ENCODE assay signal across 15 cellular contexts in the genomic region with DNA sequence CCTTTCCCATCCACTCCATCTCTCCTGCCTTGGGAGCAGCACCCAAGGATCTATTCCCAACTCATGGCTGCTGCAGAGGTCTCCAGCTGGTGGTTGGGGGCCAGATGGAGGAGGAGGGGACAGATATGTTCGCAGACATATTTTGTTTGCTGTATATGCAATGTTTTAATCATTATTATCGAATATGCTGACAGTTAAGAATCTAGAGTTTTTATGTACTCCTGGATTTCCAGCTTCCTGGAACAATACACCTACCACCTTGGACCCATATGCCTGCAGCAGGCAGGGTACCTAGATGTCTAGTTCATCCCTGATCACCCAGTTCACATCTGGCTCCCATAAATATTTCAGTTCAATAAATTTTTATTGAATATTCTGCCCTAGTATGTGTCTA. TPM values are rescaled to one million over a fixed set of nuclear protein-coding genes. Genes with fewer than 3 reads are reported as not detected.
DNase-seq lines count a peak whose midpoint lies in the region; ATAC-seq and TF ChIP-seq lines count a peak whose summit lies in the region.
"Had no signal": no experiment of that assay in that cellular context is flagged by ENCODE, and none has a peak within 500 bp of the region (broad histone marks: within the 10 kb centered on the region; RNA-seq: fewer than 3 reads in every experiment).

No MANE protein-coding gene starts in this region.

- H3K4me1 Mint-ChIP-seq in activated T-cell treated with anti-CD3 and anti-CD28 coated beads, Interleukin-2, amount 50 U/mL, for 24 hours (ENCODE audit: low read depth) = peaks cover 59% of the 10 kb centered on the region
- H3K4me1 Mint-ChIP-seq in activated T-cell treated with anti-CD3 and anti-CD28 coated beads, Interleukin-2, amount 50 U/mL, for 4 hours (ENCODE audit: low read depth) = peaks cover 57% of the 10 kb centered on the region
- peaks cover 22% of the 10 kb centered on the region for H3K4me1 Mint-ChIP-seq in type B pancreatic cell (ENCODE audit: unreplicated experiment)

- ATAC-seq in activated T-cell treated with anti-CD3 and anti-CD28 coated beads, Interleukin-2, amount 50 U/mL, for 4 hours = no peak
- ATAC-seq in lower lobe of right lung = no peak
- ATAC-seq: activated CD8-positive, alpha-beta T cell treated with anti-CD3 and anti-CD28 coated beads for 36 hours had no signal

- H3K27ac Mint-ChIP-seq in activated T-cell treated with anti-CD3 and anti-CD28 coated beads, Interleukin-2, amount 50 U/mL, for 24 hours = no peak overlapping the region
- peak overlapping the region; percentile 25 for H3K27ac Mint-ChIP-seq in type B pancreatic cell
- H3K27ac Mint-ChIP-seq: activated CD8-positive, alpha-beta T cell treated with anti-CD3 and anti-CD28 coated beads for 36 hours had no signal

- H3K9me3 ChIP-seq in breast epithelium (peaks cover 5 to 7% of the 10 kb centered on the region in 2 donors), lower lobe of right lung (no peaks in the 10 kb centered on the region)
- H3K9me3 ChIP-seq: body of pancreas, mucosa of descending colon, thyroid gland had no signal

- H3K36me3 ChIP-seq in breast epithelium = no peaks in the 10 kb centered on the region
- peaks cover 4% of the 10 kb centered on the region for H3K36me3 ChIP-seq in lower lobe of right lung
- H3K36me3 ChIP-seq: thyroid gland had no signal

- peak overlapping the region; percentile 87 to 93 for H3K27ac ChIP-seq in breast epithelium
- no peak overlapping the region for H3K27ac ChIP-seq in lower lobe of right lung
- H3K27ac ChIP-seq: body of pancreas, thyroid gland had no signal

- H3K27me3 Mint-ChIP-seq in activated T-cell treated with anti-CD3 and anti-CD28 coated beads, Interleukin-2, amount 50 U/mL, for 24 hours = no peaks in the 10 kb centered on the region
- H3K27me3 Mint-ChIP-seq in activated T-cell treated with anti-CD3 and anti-CD28 coated beads, Interleukin-2, amount 50 U/mL, for 4 hours (ENCODE audit: low read depth) = no peaks in the 10 kb centered on the region
- peaks cover 25% of the 10 kb centered on the region for H3K27me3 Mint-ChIP-seq in type B pancreatic cell
- H3K27me3 Mint-ChIP-seq: activated CD8-positive, alpha-beta T cell treated with anti-CD3 and anti-CD28 coated beads for 36 hours had no signal

- DNase-seq in activated T-cell treated with anti-CD3 and anti-CD28 coated beads, Interleukin-2, amount 50 U/mL, for 24 hours = no peak
- DNase-seq in activated T-cell treated with anti-CD3 and anti-CD28 coated beads, Interleukin-2, amount 50 U/mL, for 4 hours = no peak
- DNase-seq in breast epithelium (ENCODE audit: low spot score in 2 of 2) (no peak), lower lobe of right lung (no peak), type B pancreatic cell (ENCODE audit: extremely low spot score, unreplicated experiment) (no peak), NCI-H2107 treated with DMSO at 0.1 percent for 48 hours (lab: John Stamatoyannopoulos, UW; ENCODE audit: unreplicated experiment) (no peak), hypothalamus (lab: John Stamatoyannopoulos, UW) (no peak)
- no peak for DNase-seq in activated CD4-positive, alpha-beta T cell treated with anti-CD3 and anti-CD28 coated beads for 4 hours
- DNase-seq: activated CD8-positive, alpha-beta T cell treated with anti-CD3 and anti-CD28 coated beads for 36 hours; activated effector memory CD4-positive, alpha-beta T cell treated with anti-CD3 and anti-CD28 coated beads, Interleukin-2, amount 50 U/mL, for 16 hours; NCI-H1092; NCI-H2171 had no signal

- H3K27me3 ChIP-seq in breast epithelium (no peaks in the 10 kb centered on the region), lower lobe of right lung (ENCODE audit: low read depth) (peaks cover 8% of the 10 kb centered on the region)
- H3K27me3 ChIP-seq: body of pancreas, thyroid gland had no signal

- no peak for TF ChIP-seq POLR2A in breast epithelium (IDR thresholded peaks at IDR 0.05)

- H3K9me3 Mint-ChIP-seq in activated T-cell treated with anti-CD3 and anti-CD28 coated beads, Interleukin-2, amount 50 U/mL, for 24 hours = no peaks in the 10 kb centered on the region
- H3K9me3 Mint-ChIP-seq in activated T-cell treated with anti-CD3 and anti-CD28 coated beads, Interleukin-2, amount 50 U/mL, for 4 hours = no peaks in the 10 kb centered on the region
- no peaks in the 10 kb centered on the region for H3K9me3 Mint-ChIP-seq in type B pancreatic cell

- H3K4me1 ChIP-seq in breast epithelium (peaks cover 4 to 7% of the 10 kb centered on the region in 2 donors), lower lobe of right lung (peaks cover 72% of the 10 kb centered on the region)

- intact Hi-C loops in breast epithelium (cut with DNase I; ENCODE audit: low total_unique reads) (no loop called here), lower lobe of right lung (cut with DNase I) (no loop called here)

- peak overlapping the region; percentile 12 for H3K4me3 Mint-ChIP-seq in activated T-cell treated with anti-CD3 and anti-CD28 coated beads, Interleukin-2, amount 50 U/mL, for 24 hours
- no peak overlapping the region for H3K4me3 Mint-ChIP-seq in activated T-cell treated with anti-CD3 and anti-CD28 coated beads, Interleukin-2, amount 50 U/mL, for 4 hours
- peak overlapping the region; percentile 67 for H3K4me3 Mint-ChIP-seq in type B pancreatic cell

- TF ChIP-seq CTCF in breast epithelium (IDR thresholded peaks at IDR 0.05) = no peak
- no peak for TF ChIP-seq CTCF in lower lobe of right lung (IDR thresholded peaks at IDR 0.05)
- no peak for TF ChIP-seq CTCF in type B pancreatic cell (conservative IDR thresholded peaks at IDR 0.05)

- peaks cover 10% of the 10 kb centered on the region for H3K36me3 Mint-ChIP-seq in activated T-cell treated with anti-CD3 and anti-CD28 coated beads, Interleukin-2, amount 50 U/mL, for 24 hours (ENCODE audit: low read depth)
- H3K36me3 Mint-ChIP-seq in activated T-cell treated with anti-CD3 and anti-CD28 coated beads, Interleukin-2, amount 50 U/mL, for 4 hours (ENCODE audit: insufficient read depth) = peaks cover 3% of the 10 kb centered on the region
- H3K36me3 Mint-ChIP-seq in type B pancreatic cell = no peaks in the 10 kb centered on the region

- peak overlapping the region in 2 of 3 donors; percentile 73 to 75 for H3K4me3 ChIP-seq in breast epithelium
- H3K4me3 ChIP-seq in lower lobe of right lung = peak overlapping the region; percentile 57
- H3K4me3 ChIP-seq: mucosa of descending colon had no signal

RNA-seq across cellular contexts. Expression of a gene that starts 9.0 kb away (rescaled TPM):
- 1 to 10 TPM; 6.8 to 8.9 (median 7.9) TPM for total RNA-seq in activated T-cell treated with anti-CD3 and anti-CD28 coated beads, Interleukin-2, amount 50 U/mL, for 4 hours
- total RNA-seq in breast epithelium (10 to 100 TPM in 1 of 3 donors, 1 to 10 TPM in 2; 4.0 to 18.9 (median 8.2) TPM), lower lobe of right lung (21.4 TPM), type B pancreatic cell (ENCODE audit: low replicate concordance) (14.3 and 26.7 TPM in 2 replicates)
